In genomic region chr2:143934170-143934912, GRCh38 we compare ENCODE assay signal across 19 cellular contexts.
DNase-seq lines count a peak whose midpoint lies in the region; ATAC-seq, FAIRE-seq and TF ChIP-seq lines count a peak whose summit lies in the region.
"Had no signal": no experiment of that assay in that cellular context is flagged by ENCODE, and none has a peak within 500 bp of the region (broad histone marks: within the 10 kb centered on the region; RNA-seq: fewer than 3 reads in every experiment).

No MANE protein-coding gene starts in this region.

- intact Hi-C loops in pancreas (cut with DNase I) = no loop called here
- intact Hi-C loops in aorta (cut with DNase I) = loop anchor here in 1 of 2 donors (10.0 kb wide), 1 partner anchor 580 kb away; no protein-coding TSS in a partner anchor

- H3K27ac Mint-ChIP-seq in astrocyte (ENCODE audit: unreplicated experiment) (no peak overlapping the region), T-helper 17 cell (no peak overlapping the region)
- H3K27ac Mint-ChIP-seq: activated naive CD4-positive, alpha-beta T cell treated with anti-CD3 and anti-CD28 coated beads for 36 hours; T-helper 1 cell treated with Interleukin-12 subunit alpha and Interleukin-12 subunit beta and Interleukin-4 antibody, amounts not matched to agents 30 μg/mL and 1 μg/mL, for 36 hours had no signal

- no peak overlapping the region for H3K9ac ChIP-seq in astrocyte (ENCODE audit: low read length)

- no peaks in the 10 kb centered on the region for H3K36me3 ChIP-seq in astrocyte (ENCODE audit: insufficient read depth, low read length)
- no peaks in the 10 kb centered on the region for H3K36me3 ChIP-seq in pancreas
- no peaks in the 10 kb centered on the region for H3K36me3 ChIP-seq in aorta (ENCODE audit: control insufficient read depth in 1 of 2, insufficient read depth in 2 of 2, low read length in 1 of 2)

- no peaks in the 10 kb centered on the region for H3K27me3 ChIP-seq in astrocyte (ENCODE audit: insufficient read depth, low read length)
- no peaks in the 10 kb centered on the region for H3K27me3 ChIP-seq in pancreas
- H3K27me3 ChIP-seq in aorta (ENCODE audit: control insufficient read depth in 1 of 2, insufficient read depth in 2 of 2, low read length in 1 of 2) = no peaks in the 10 kb centered on the region

- H3K4me3 ChIP-seq in astrocyte (ENCODE audit: insufficient read depth, low read depth, low read length) = no peak overlapping the region
- peak overlapping the region in 1 of 4 donors; percentile 0 for H3K4me3 ChIP-seq in pancreas
- no peak overlapping the region for H3K4me3 ChIP-seq in aorta (ENCODE audit: low read length in 2 of 2)
- H3K4me3 ChIP-seq: K562 had no signal

- H3K27ac ChIP-seq in astrocyte (ENCODE audit: low read depth, low read length) = no peak overlapping the region
- peak overlapping the region in 2 of 4 donors; percentile 20 to 70 for H3K27ac ChIP-seq in pancreas
- H3K27ac ChIP-seq in aorta (ENCODE audit: low read depth in 1 of 2, low read length in 2 of 2) = no peak overlapping the region
- H3K27ac ChIP-seq: foreskin keratinocyte had no signal

- no peak for DNase-seq in astrocyte (ENCODE audit: low read depth)
- DNase-seq in pancreas = peak in 1 of 6 donors; percentile 11
- DNase-seq in C1 segment of cervical spinal cord (lab: John Stamatoyannopoulos, UW) = no peak
- no peak for DNase-seq in T-helper 17 cell
- DNase-seq in epidermal melanocyte (ENCODE audit: insufficient read length, low spot score) = no peak
- DNase-seq in aorta = no peak
- DNase-seq: activated CD4-positive, alpha-beta T cell treated with anti-CD3 and anti-CD28 coated beads, Interleukin-2, amount 50 U/mL, for 4 hours; activated naive CD4-positive, alpha-beta T cell treated with anti-CD3 and anti-CD28 coated beads for 36 hours; AML-193; foreskin keratinocyte; left ventricle myocardium superior; NCI-H2029 treated with DMSO at 0.1 percent for 48 hours; occipital lobe; OCI-M1; stimulated activated CD4-positive, alpha-beta T cell treated with anti-CD3 and anti-CD28 coated beads, Interleukin-4, amount 100 ng/mL, for 4 hours had no signal

- TF ChIP-seq CTCF in astrocyte (IDR thresholded peaks at IDR 0.05; ENCODE audit: insufficient read depth, low read depth, low read length) (no peak), pancreas (IDR thresholded peaks at IDR 0.05) (no peak)

- 8 to 13% methylated on average over 3 of the region's 3 CpGs for WGBS in pancreas, 2 donors
- 91 to 93% methylated on average over 3 of the region's 3 CpGs for WGBS in aorta, 2 donors

- H3K27me3 Mint-ChIP-seq in astrocyte (ENCODE audit: low read depth, unreplicated experiment) = peaks cover 11% of the 10 kb centered on the region
- H3K27me3 Mint-ChIP-seq in T-helper 17 cell = peaks cover 64% of the 10 kb centered on the region

- H3K4me2 ChIP-seq in astrocyte (ENCODE audit: low read length) = no peak overlapping the region

- H3K36me3 Mint-ChIP-seq in astrocyte (ENCODE audit: low read depth, unreplicated experiment) (no peaks in the 10 kb centered on the region), T-helper 17 cell (ENCODE audit: low read depth) (no peaks in the 10 kb centered on the region)

- no peaks in the 10 kb centered on the region for H3K79me2 ChIP-seq in astrocyte (ENCODE audit: insufficient read depth, low read length)

- H3K4me1 Mint-ChIP-seq in astrocyte (ENCODE audit: low read depth, unreplicated experiment) (peaks cover 6% of the 10 kb centered on the region), T-helper 17 cell (peaks cover 6% of the 10 kb centered on the region)

- no peaks in the 10 kb centered on the region for H4K20me1 ChIP-seq in astrocyte (ENCODE audit: insufficient read depth, low read length)

- H3K4me3 Mint-ChIP-seq in astrocyte (ENCODE audit: unreplicated experiment) (peak overlapping the region; percentile 20), T-helper 17 cell (no peak overlapping the region)
- H3K4me3 Mint-ChIP-seq: activated naive CD4-positive, alpha-beta T cell treated with anti-CD3 and anti-CD28 coated beads for 36 hours; T-helper 1 cell treated with Interleukin-12 subunit alpha and Interleukin-12 subunit beta and Interleukin-4 antibody, amounts not matched to agents 30 μg/mL and 1 μg/mL, for 36 hours had no signal

- H2AFZ ChIP-seq in astrocyte (ENCODE audit: low read depth, low read length) = no peak overlapping the region

- peaks cover 2% of the 10 kb centered on the region for H3K9me3 Mint-ChIP-seq in astrocyte (ENCODE audit: unreplicated experiment)
- H3K9me3 Mint-ChIP-seq: activated naive CD4-positive, alpha-beta T cell treated with anti-CD3 and anti-CD28 coated beads for 36 hours; T-helper 1 cell treated with Interleukin-12 subunit alpha and Interleukin-12 subunit beta and Interleukin-4 antibody, amounts not matched to agents 30 μg/mL and 1 μg/mL, for 36 hours had no signal

- H3K9me3 ChIP-seq in astrocyte (ENCODE audit: insufficient read depth, low read depth, low read length) (no peaks in the 10 kb centered on the region), pancreas (no peaks in the 10 kb centered on the region), T-helper 17 cell (ENCODE audit: control insufficient read depth, low read length, poor library complexity, severe bottlenecking) (no peaks in the 10 kb centered on the region), aorta (ENCODE audit: control insufficient read depth, low read length) (no peaks in the 10 kb centered on the region)

- H3K4me1 ChIP-seq in astrocyte (ENCODE audit: insufficient read depth, low read length) (peaks cover 4% of the 10 kb centered on the region), pancreas (peaks cover 0 to 23% (median 19%) of the 10 kb centered on the region in 3 donors), aorta (ENCODE audit: control insufficient read depth in 1 of 2, insufficient read depth in 2 of 2, low read length in 2 of 2) (peaks cover 0 to 2% of the 10 kb centered on the region in 2 donors)
- H3K4me1 ChIP-seq: foreskin keratinocyte had no signal

- FAIRE-seq in astrocyte (lab: Jason Lieb, UNC) = no peak
- FAIRE-seq in pancreas (lab: Jason Lieb, UNC) = no peak
- FAIRE-seq: K562 had no signal

- peak; percentile 36 for ATAC-seq in GM18858 (IDR thresholded peaks at IDR 0.05; ENCODE audit: unreplicated experiment)
- peak; percentile 32 for ATAC-seq in HG02763 (IDR thresholded peaks at IDR 0.05; ENCODE audit: unreplicated experiment)
- peak; percentile 69 to 84 (median 80) for ATAC-seq in pancreas
- ATAC-seq in T-helper 17 cell = no peak
- ATAC-seq in aorta (ENCODE audit: low FRiP score) = no peak
- ATAC-seq: foreskin keratinocyte, K562, left ventricle myocardium superior had no signal

Comparison
In these comparisons a context has a peak if more than half of its experiments do, and no peak if none do; other contexts are left out.
1. ATAC-seq: peak in GM18858 (single experiment), HG02763 (single experiment) and pancreas (4 of 4); none in T-helper 17 cell (single experiment) and aorta (single experiment).